In the genomic region with DNA sequence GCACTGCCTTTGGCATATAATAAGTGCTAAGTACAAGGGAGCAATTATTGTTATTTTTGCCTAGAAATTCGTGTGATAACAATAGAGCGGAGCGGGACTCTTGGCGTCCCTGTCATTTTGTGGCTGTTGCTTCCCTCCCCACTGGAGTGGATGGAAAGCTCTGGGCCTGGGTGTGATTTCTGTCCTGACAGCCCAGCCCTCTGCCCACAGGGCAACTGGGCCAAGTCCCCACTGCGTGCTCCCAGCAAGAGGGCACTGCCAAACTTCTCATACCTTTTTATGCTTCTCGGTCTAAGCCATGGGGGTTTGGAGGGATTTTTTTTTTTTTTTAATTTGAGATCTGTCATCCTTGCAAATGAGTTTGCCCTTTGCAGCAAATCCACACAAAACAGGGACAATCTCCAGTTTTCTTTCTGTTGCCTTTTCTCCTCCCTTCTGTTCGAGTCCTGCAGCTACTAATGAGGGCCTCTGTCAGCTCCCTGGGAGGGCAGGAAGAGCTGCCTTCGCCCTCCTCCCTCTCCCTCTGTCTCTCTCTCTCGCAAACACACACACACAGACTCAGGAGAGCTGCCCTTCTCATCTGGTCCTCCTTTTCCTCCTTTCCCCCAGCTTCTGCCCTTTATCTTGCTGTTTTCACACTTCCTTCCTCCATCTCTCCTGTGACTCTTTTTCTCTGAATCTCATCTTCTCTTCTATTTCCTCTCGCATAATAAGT, we compare ENCODE assay signal across 14 cellular contexts.
A peak's percentile ranks its signal among the peaks of the same experiment; 100 is the strongest.
DNase-seq lines count a peak whose midpoint lies in the region; ATAC-seq, FAIRE-seq and TF ChIP-seq lines count a peak whose summit lies in the region.
"Had no signal": no experiment of that assay in that cellular context is flagged by ENCODE, and none has a peak within 500 bp of the region (broad histone marks: within the 10 kb centered on the region; RNA-seq: fewer than 3 reads in every experiment).

No MANE protein-coding gene starts in this region.

- no peak for DNase-seq in GM12892 (ENCODE audit: insufficient read length)
- peak; percentile 50 for DNase-seq in NCI-H446 treated with DMSO at 0.1 percent for 48 hours (lab: John Stamatoyannopoulos, UW)
- no peak for DNase-seq in dorsolateral prefrontal cortex
- DNase-seq in activated naive CD4-positive, alpha-beta T cell treated with anti-CD3 and anti-CD28 coated beads, Interleukin-2, amount 50 U/mL, for 16 hours = no peak
- DNase-seq in GM10266 (ENCODE audit: extremely low spot score) = no peak
- DNase-seq: central memory CD4-positive, alpha-beta T cell; COR-L47; foreskin keratinocyte; NCI-H524 treated with DMSO at 0.1 percent for 48 hours; SW 1271 had no signal

- ATAC-seq in activated CD4-positive, CD25-positive, alpha-beta regulatory T cell treated with anti-CD3 and anti-CD28 coated beads, Interleukin-2, amount 50 U/mL, for 24 hours = no peak
- ATAC-seq in HG03565 (IDR thresholded peaks at IDR 0.05; ENCODE audit: unreplicated experiment) = no peak
- ATAC-seq: foreskin keratinocyte had no signal

- TF ChIP-seq POLR2A in GM12892 (IDR thresholded peaks at IDR 0.05; ENCODE audit: low read depth, low read length) = no peak

- TF ChIP-seq CTCF in dorsolateral prefrontal cortex (IDR thresholded peaks at IDR 0.05 in 54 of 56, conservative IDR thresholded peaks at IDR 0.05 in 2 of 56; ENCODE audit: low read depth in 1 of 56, partially characterized antibody in 56 of 56) (no peak), nephron (IDR thresholded peaks at IDR 0.05; ENCODE audit: unreplicated experiment in 3 of 3) (no peak), GM10266 (IDR thresholded peaks at IDR 0.05; ENCODE audit: control insufficient read depth, insufficient read depth, low read depth, missing control alignments) (no peak)

- peak overlapping the region in 1 of 59 donors; percentile 3 for H3K4me3 ChIP-seq in dorsolateral prefrontal cortex
- H3K4me3 ChIP-seq: lung had no signal

- H3K9me3 Mint-ChIP-seq in nephron = no peaks in the 10 kb centered on the region

- H3K36me3 Mint-ChIP-seq in nephron (ENCODE audit: low read depth) = no peaks in the 10 kb centered on the region

- peaks cover 48% of the 10 kb centered on the region for H3K4me1 Mint-ChIP-seq in nephron

- H3K27me3 ChIP-seq in dorsolateral prefrontal cortex = no peaks in the 10 kb centered on the region

- peak; percentile 17 for FAIRE-seq in GM12892 (lab: Jason Lieb, UNC)

- H3K27ac Mint-ChIP-seq in nephron = peak overlapping the region; percentile 7 to 71 (median 56)

- peak overlapping the region in 1 of 3 experiments; percentile 1 for H3K4me3 Mint-ChIP-seq in nephron

- no peaks in the 10 kb centered on the region for H3K27me3 Mint-ChIP-seq in nephron (ENCODE audit: low read depth)

- H3K27ac ChIP-seq in dorsolateral prefrontal cortex = peak overlapping the region in 50 of 59 donors; percentile 33 to 86 (median 68)
- H3K27ac ChIP-seq: foreskin keratinocyte had no signal

- intact Hi-C loops in dorsolateral prefrontal cortex (cut with DNase I) = no loop called here
